30 cellular contexts compared by ENCODE assay signal in the genomic region with DNA sequence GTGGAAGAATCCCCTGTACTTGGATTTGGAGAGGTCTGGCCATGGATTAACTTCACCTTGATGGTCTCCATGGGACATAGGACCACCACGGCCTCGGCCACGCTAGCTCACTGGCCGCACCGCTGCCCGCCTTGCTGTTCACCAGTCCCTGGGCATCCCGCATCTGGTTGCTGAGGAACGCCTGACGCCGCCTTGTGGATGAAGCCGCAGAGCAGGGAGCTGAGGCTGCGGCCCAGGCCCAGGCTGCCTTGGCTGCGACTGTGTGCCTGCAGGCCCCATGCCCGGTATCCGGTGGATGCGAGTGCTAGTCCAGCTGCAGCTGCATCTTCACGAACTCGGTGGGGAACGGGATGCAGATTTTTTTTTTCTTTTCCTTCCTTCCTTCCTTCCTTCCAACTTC.
"Had no signal": no experiment of that assay in that cellular context is flagged by ENCODE, and none has a peak within 500 bp of the region (broad histone marks: within the 10 kb centered on the region; RNA-seq: fewer than 3 reads in every experiment).

No MANE protein-coding gene starts in this region.

- H3K9me3 Mint-ChIP-seq: activated naive CD8-positive, alpha-beta T cell treated with anti-CD3 and anti-CD28 coated beads, Interleukin-2, amount 10 ng/mL, durations not matched to agents 7 days and 5 days; activated T-helper 1 cell treated with anti-CD3 and anti-CD28 coated beads, Interleukin-12 subunit alpha, Interleukin-12 subunit beta, Interleukin-2, Interleukin-4 antibody, amounts not matched to agents 30 ng/mL and 10 ng/mL and 1 ng/mL, durations not matched to agents 14 hours and 24 hours and 36 hours; central memory CD8-positive, alpha-beta T cell had no signal

- H3K9me3 ChIP-seq: Peyer's patch had no signal

- H3K27me3 Mint-ChIP-seq: activated CD4-positive, alpha-beta T cell treated with anti-CD3 and anti-CD28 coated beads, Interleukin-2, amount 10 ng/mL, durations not matched to agents 7 days and 5 days; activated naive CD4-positive, alpha-beta T cell treated with anti-CD3 and anti-CD28 coated beads, Interleukin-2, amount 50 U/mL, for 24 hours; activated naive CD8-positive, alpha-beta T cell treated with anti-CD3 and anti-CD28 coated beads, Interleukin-2, amount 10 ng/mL, durations not matched to agents 7 days and 5 days; central memory CD8-positive, alpha-beta T cell had no signal

- H3K36me3 ChIP-seq: cardiac muscle cell had no signal

- ATAC-seq: activated CD8-positive, alpha-beta T cell treated with anti-CD3 and anti-CD28 coated beads, Interleukin-2, amount 10 ng/mL, durations not matched to agents 7 days and 5 days; activated T-cell treated with anti-CD3 and anti-CD28 coated beads, Interleukin-2, amount 50 U/mL, for 4 hours; K562; PC-3 had no signal

- H3K4me1 ChIP-seq: ascending aorta, Peyer's patch had no signal

- H3K4me3 ChIP-seq: ascending aorta, cardiac muscle cell, K562, Peyer's patch had no signal

- H3K4me3 Mint-ChIP-seq: activated CD4-positive, alpha-beta T cell treated with anti-CD3 and anti-CD28 coated beads, Interleukin-2, amount 10 ng/mL, durations not matched to agents 7 days and 5 days; activated CD8-positive, alpha-beta T cell treated with anti-CD3 and anti-CD28 coated beads, Interleukin-2, amount 10 ng/mL, durations not matched to agents 7 days and 5 days; activated naive CD4-positive, alpha-beta T cell treated with anti-CD3 and anti-CD28 coated beads, Interleukin-2, amount 50 U/mL, for 24 hours; activated naive CD8-positive, alpha-beta T cell treated with anti-CD3 and anti-CD28 coated beads, Interleukin-2, amount 10 ng/mL, durations not matched to agents 7 days and 5 days; activated T-cell treated with anti-CD3 and anti-CD28 coated beads, Interleukin-2, amount 50 U/mL, for 4 hours; activated T-helper 1 cell treated with anti-CD3 and anti-CD28 coated beads, Interleukin-12 subunit alpha, Interleukin-12 subunit beta, Interleukin-2, Interleukin-4 antibody, amounts not matched to agents 30 ng/mL and 10 ng/mL and 1 ng/mL, durations not matched to agents 14 hours and 24 hours and 36 hours; central memory CD8-positive, alpha-beta T cell had no signal

- H3K27me3 ChIP-seq: ascending aorta, cardiac muscle cell, Peyer's patch had no signal

- H3K27ac Mint-ChIP-seq: activated CD4-positive, alpha-beta T cell treated with anti-CD3 and anti-CD28 coated beads, Interleukin-2, amount 10 ng/mL, durations not matched to agents 7 days and 5 days; activated CD8-positive, alpha-beta T cell treated with anti-CD3 and anti-CD28 coated beads, Interleukin-2, amount 10 ng/mL, durations not matched to agents 7 days and 5 days; activated naive CD4-positive, alpha-beta T cell treated with anti-CD3 and anti-CD28 coated beads, Interleukin-2, amount 50 U/mL, for 24 hours; activated naive CD8-positive, alpha-beta T cell treated with anti-CD3 and anti-CD28 coated beads, Interleukin-2, amount 10 ng/mL, durations not matched to agents 7 days and 5 days; activated T-helper 1 cell treated with anti-CD3 and anti-CD28 coated beads, Interleukin-12 subunit alpha, Interleukin-12 subunit beta, Interleukin-2, Interleukin-4 antibody, amounts not matched to agents 30 ng/mL and 10 ng/mL and 1 ng/mL, durations not matched to agents 14 hours and 24 hours and 36 hours had no signal

- DNase-seq: activated CD4-positive, alpha-beta T cell treated with anti-CD3 and anti-CD28 coated beads, Interleukin-2, amount 10 ng/mL, durations not matched to agents 7 days and 5 days; activated CD4-positive, alpha-beta T cell treated with anti-CD3 and anti-CD28 coated beads, Interleukin-2, amount 50 U/mL, for 48 hours; activated CD8-positive, alpha-beta T cell treated with anti-CD3 and anti-CD28 coated beads, Interleukin-2, amount 10 ng/mL, durations not matched to agents 7 days and 5 days; activated effector memory CD4-positive, alpha-beta T cell treated with Interleukin-2 at 50 U/mL for 16 hours; activated naive CD4-positive, alpha-beta T cell treated with Interleukin-2 at 50 U/mL for 16 hours; activated naive CD8-positive, alpha-beta T cell treated with anti-CD3 and anti-CD28 coated beads, Interleukin-2, amount 10 ng/mL, durations not matched to agents 7 days and 5 days; activated T-cell treated with anti-CD3 and anti-CD28 coated beads for 4 hours; activated T-cell treated with anti-CD3 and anti-CD28 coated beads, Interleukin-2, amount 50 U/mL, for 4 hours; amygdala; NCI-H1092 treated with DMSO at 0.1 percent for 48 hours; NCI-H1417; NCI-H146; NCI-H187; NCI-H2029 treated with DMSO at 0.1 percent for 48 hours; NCI-H2107; NCI-H2171; NCI-H510A; NCI-H526; NCI-H748 treated with DMSO at 0.1 percent for 48 hours; NK-92 treated with Interleukin-12 subunit alpha and Interleukin-12 subunit beta, amount 100 ng/mL, for 24 hours; PC-3; Peyer's patch; RPMI8226; T1000 had no signal

- H3K4me1 Mint-ChIP-seq: activated CD4-positive, alpha-beta T cell treated with anti-CD3 and anti-CD28 coated beads, Interleukin-2, amount 10 ng/mL, durations not matched to agents 7 days and 5 days; activated naive CD4-positive, alpha-beta T cell treated with anti-CD3 and anti-CD28 coated beads, Interleukin-2, amount 50 U/mL, for 24 hours; activated naive CD8-positive, alpha-beta T cell treated with anti-CD3 and anti-CD28 coated beads, Interleukin-2, amount 10 ng/mL, durations not matched to agents 7 days and 5 days had no signal

- H3K27ac ChIP-seq: ascending aorta, cardiac muscle cell, Peyer's patch had no signal
